Comparison of ENCODE assay signal across 34 cellular contexts in genomic region chr18:52902188-52902587, GRCh38.
"Had no signal": no experiment of that assay in that cellular context is flagged by ENCODE, and none has a peak within 500 bp of the region (broad histone marks: within the 10 kb centered on the region; RNA-seq: fewer than 3 reads in every experiment).

No MANE protein-coding gene starts in this region.

- H3K9ac ChIP-seq: KMS-11 had no signal

- H3K36me3 ChIP-seq: MG63 had no signal

- H3K4me3 ChIP-seq: MG63 had no signal

- H3K27ac ChIP-seq: KMS-11 had no signal

- H3K9me3 ChIP-seq: MG63 had no signal

- H3K4me2 ChIP-seq: KMS-11 had no signal

- DNase-seq: Karpas-422, Kasumi-1, KG1, MG63, MM.1S, MV-4-11, NCI-H1048, NCI-H1092, NCI-H1092 treated with DMSO at 0.1 percent for 48 hours, NCI-H1105, NCI-H1105 treated with DMSO at 0.1 percent for 48 hours, NCI-H1417, NCI-H1417 treated with DMSO at 0.1 percent for 48 hours, NCI-H1436, NCI-H1436 treated with DMSO at 0.1 percent for 48 hours, NCI-H146, NCI-H1694, NCI-H1694 treated with DMSO at 0.1 percent for 48 hours, NCI-H187, NCI-H187 treated with DMSO at 0.1 percent for 48 hours, NCI-H1930, NCI-H2029, NCI-H2029 treated with DMSO at 0.1 percent for 48 hours, NCI-H2081, NCI-H2081 treated with DMSO at 0.1 percent for 48 hours, NCI-H2107, NCI-H2171, NCI-H2171 treated with DMSO at 0.1 percent for 48 hours, NCI-H2227 treated with DMSO at 0.1 percent for 48 hours, NCI-H226, NCI-H345, NCI-H446, NCI-H446 treated with DMSO at 0.1 percent for 48 hours had no signal

- H3K27me3 ChIP-seq: MG63 had no signal
